8 cellular contexts compared by ENCODE assay signal in the genomic region with DNA sequence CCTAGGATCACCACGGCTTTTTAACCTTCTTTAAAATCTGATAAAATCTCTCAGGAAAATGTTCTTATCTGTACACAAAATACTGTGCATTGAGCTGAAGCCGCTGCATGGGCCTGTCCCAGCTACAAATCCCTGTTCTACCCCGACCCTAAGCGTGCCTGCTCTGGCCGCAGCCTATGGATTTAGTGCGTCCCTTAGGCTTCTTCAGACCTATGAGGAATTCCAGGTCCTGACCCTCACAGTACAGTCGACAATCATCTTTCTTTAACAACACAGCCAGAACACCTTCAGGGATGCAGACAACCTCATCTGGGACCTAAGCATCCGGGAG. TPM values are rescaled to one million over a fixed set of nuclear protein-coding genes. Genes with fewer than 3 reads are reported as not detected.
DNase-seq lines count a peak whose midpoint lies in the region; ATAC-seq, FAIRE-seq and TF ChIP-seq lines count a peak whose summit lies in the region.

No MANE protein-coding gene starts in this region.

- no peak overlapping the region for H3K9ac ChIP-seq in iPS-15b (ENCODE audit: low read depth, low read length)

- no peaks in the 10 kb centered on the region for H3K9me3 ChIP-seq in iPS-15b (ENCODE audit: control insufficient read depth, insufficient read depth, low read length)
- no peaks in the 10 kb centered on the region for H3K9me3 ChIP-seq in suprapubic skin
- H3K9me3 ChIP-seq in small intestine (ENCODE audit: control insufficient read depth, low read depth) = no peaks in the 10 kb centered on the region

- no peak for FAIRE-seq in small intestine (lab: Jason Lieb, UNC)

- TF ChIP-seq CTCF in RWPE1 (conservative IDR thresholded peaks at IDR 0.05; ENCODE audit: low read depth) (no peak), suprapubic skin (IDR thresholded peaks at IDR 0.05) (no peak)

- H3K27ac ChIP-seq in RWPE1 (peak overlapping the region; percentile 75), suprapubic skin (no peak overlapping the region), small intestine (ENCODE audit: low read depth in 1 of 2, low read length in 1 of 2) (no peak overlapping the region)

- H3K9me3 Mint-ChIP-seq in activated T-cell treated with anti-CD3 and anti-CD28 coated beads, Interleukin-2, amount 50 U/mL, for 72 hours = no peaks in the 10 kb centered on the region

- H3K36me3 ChIP-seq in iPS-15b (ENCODE audit: control insufficient read depth, insufficient read depth, low read length) = no peaks in the 10 kb centered on the region
- H3K36me3 ChIP-seq in suprapubic skin = no peaks in the 10 kb centered on the region
- H3K36me3 ChIP-seq in small intestine (ENCODE audit: control insufficient read depth in 2 of 2, insufficient read depth in 2 of 2, low read length in 2 of 2) = no peaks in the 10 kb centered on the region

- no peak for DNase-seq in activated T-cell treated with anti-CD3 and anti-CD28 coated beads, Interleukin-2, amount 50 U/mL, for 72 hours
- no peak for DNase-seq in activated T-cell treated with anti-CD3 and anti-CD28 coated beads, Interleukin-2, amount 50 U/mL, for 1 hour
- no peak for DNase-seq in RWPE1 (ENCODE audit: low spot score)
- DNase-seq in suprapubic skin (ENCODE audit: low spot score in 2 of 2) = no peak
- no peak for DNase-seq in NCI-H510A treated with DMSO at 0.1 percent for 48 hours (lab: John Stamatoyannopoulos, UW)
- no peak for DNase-seq in small intestine
- DNase-seq in HuH-7 (ENCODE audit: low spot score) = no peak

- POLR2A ChIA-PET in RWPE1 (lab: Yijun Ruan, JAX; ENCODE audit: low non-redundant PET) = no interaction called here

- H3K27ac Mint-ChIP-seq in activated T-cell treated with anti-CD3 and anti-CD28 coated beads, Interleukin-2, amount 50 U/mL, for 72 hours = peak overlapping the region; percentile 35

- WGBS in suprapubic skin = 37% methylated on average over 8 of the region's 8 CpGs
- WGBS in small intestine, 3 donors = 44 to 53% (median 45%) methylated on average over 8 of the region's 8 CpGs

- H3K4me3 ChIP-seq in iPS-15b (ENCODE audit: low read depth, low read length) (peak overlapping the region; percentile 23), suprapubic skin (peak overlapping the region; percentile 67), small intestine (ENCODE audit: low read depth in 1 of 2, low read length in 2 of 2) (no peak overlapping the region)

- H3K4me1 ChIP-seq in iPS-15b (ENCODE audit: control insufficient read depth, insufficient read depth, low read length) = peaks cover 2% of the 10 kb centered on the region
- peaks cover 33% of the 10 kb centered on the region for H3K4me1 ChIP-seq in suprapubic skin
- H3K4me1 ChIP-seq in small intestine (ENCODE audit: control insufficient read depth in 2 of 2, insufficient read depth in 1 of 2, low read depth in 1 of 2, low read length in 1 of 2) = peaks cover 0 to 14% of the 10 kb centered on the region in 2 donors

- H3K4me1 Mint-ChIP-seq in activated T-cell treated with anti-CD3 and anti-CD28 coated beads, Interleukin-2, amount 50 U/mL, for 72 hours (ENCODE audit: low read depth) = peaks cover 32% of the 10 kb centered on the region

- TF ChIP-seq POLR2A in suprapubic skin (IDR thresholded peaks at IDR 0.05) = no peak

- peak overlapping the region; percentile 87 to 100 for H3K4me3 Mint-ChIP-seq in activated T-cell treated with anti-CD3 and anti-CD28 coated beads, Interleukin-2, amount 50 U/mL, for 72 hours

- H3K27me3 ChIP-seq in iPS-15b (ENCODE audit: control insufficient read depth, insufficient read depth, low read length) = no peaks in the 10 kb centered on the region
- H3K27me3 ChIP-seq in suprapubic skin = no peaks in the 10 kb centered on the region
- no peaks in the 10 kb centered on the region for H3K27me3 ChIP-seq in small intestine (ENCODE audit: control insufficient read depth in 2 of 2, insufficient read depth in 2 of 2, low read length in 2 of 2)

- TF ChIP-seq EP300 in suprapubic skin (IDR thresholded peaks at IDR 0.05) = no peak

- peaks cover 1 to 4% of the 10 kb centered on the region in 2 donors for H3K36me3 Mint-ChIP-seq in activated T-cell treated with anti-CD3 and anti-CD28 coated beads, Interleukin-2, amount 50 U/mL, for 72 hours (ENCODE audit: insufficient read depth in 2 of 2)

- no peak for ATAC-seq in activated T-cell treated with anti-CD3 and anti-CD28 coated beads, Interleukin-2, amount 50 U/mL, for 72 hours (replicated peaks in 1 of 2)

- CTCF ChIA-PET in RWPE1 (lab: Yijun Ruan, JAX) = no interaction called here

- H3K27me3 Mint-ChIP-seq in activated T-cell treated with anti-CD3 and anti-CD28 coated beads, Interleukin-2, amount 50 U/mL, for 72 hours (ENCODE audit: low read depth) = no peaks in the 10 kb centered on the region

RNA-seq across cellular contexts. Expression of a gene that starts 0.5 kb away (rescaled TPM):
- total RNA-seq in activated T-cell treated with anti-CD3 and anti-CD28 coated beads, Interleukin-2, amount 50 U/mL, for 72 hours = 10 to 100 TPM; 14.9 to 17.7 TPM
- 1 to 10 TPM; 2.5 to 8.5 (median 4.1) TPM for total RNA-seq in suprapubic skin
- 1 to 10 TPM; 1.4 to 2.5 (median 1.8) TPM for polyA plus RNA-seq in small intestine

RNA-seq across cellular contexts. Expression of a gene that starts 1.9 kb away (rescaled TPM):
- 1 to 10 TPM; 2.2 to 4.2 TPM for total RNA-seq in activated T-cell treated with anti-CD3 and anti-CD28 coated beads, Interleukin-2, amount 50 U/mL, for 72 hours
- 1 to 10 TPM; 4.3 to 8.0 (median 6.6) TPM for total RNA-seq in suprapubic skin
- 100 to 1,000 TPM in 1 of 3 donors, 10 to 100 TPM in 2; 24.9 to 106 (median 73.5) TPM for polyA plus RNA-seq in small intestine

RNA-seq across cellular contexts. Expression of a gene that starts 28.5 kb away (rescaled TPM):
- 100 to 1,000 TPM; 110 to 115 TPM for total RNA-seq in activated T-cell treated with anti-CD3 and anti-CD28 coated beads, Interleukin-2, amount 50 U/mL, for 72 hours
- total RNA-seq in suprapubic skin = 100 to 1,000 TPM in 1 of 4 donors, 10 to 100 TPM in 3; 72.1 to 101 (median 85.6) TPM
- 100 to 1,000 TPM; 179 to 260 (median 241) TPM for polyA plus RNA-seq in small intestine

RNA-seq across cellular contexts. Expression of a gene that starts 37.0 kb away (rescaled TPM):
- 1 to 10 TPM; 1.8 to 4.0 TPM for total RNA-seq in activated T-cell treated with anti-CD3 and anti-CD28 coated beads, Interleukin-2, amount 50 U/mL, for 72 hours
- 10 to 100 TPM in 3 of 4 donors, 1 to 10 TPM in 1; 6.7 to 15.5 (median 12.3) TPM for total RNA-seq in suprapubic skin
- polyA plus RNA-seq in small intestine = 100 to 1,000 TPM in 2 of 3 donors, 10 to 100 TPM in 1; 77.7 to 420 (median 291) TPM

RNA-seq across cellular contexts. Expression of a gene that starts 37.8 kb away (rescaled TPM):
- under 1 TPM; 0.24 to 0.35 TPM for total RNA-seq in activated T-cell treated with anti-CD3 and anti-CD28 coated beads, Interleukin-2, amount 50 U/mL, for 72 hours
- 1 to 10 TPM in 1 of 4 donors, not detected in 3; 1.6 TPM for total RNA-seq in suprapubic skin
- polyA plus RNA-seq in small intestine = under 1 TPM in 1 of 3 donors, not detected in 2; 0.07 TPM

Comparison
In these comparisons a context has a peak if more than half of its experiments do, and no peak if none do; other contexts are left out.
1. H3K4me3 ChIP-seq: peak in iPS-15b (single experiment) and suprapubic skin (single experiment); none in small intestine (0 of 2).